Comparison of ENCODE assay signal across 20 cellular contexts in genomic region chr3:114627760-114628159, GRCh38.
DNase-seq lines count a peak whose midpoint lies in the region; ATAC-seq and TF ChIP-seq lines count a peak whose summit lies in the region.
"Had no signal": no experiment of that assay in that cellular context is flagged by ENCODE, and none has a peak within 500 bp of the region (broad histone marks: within the 10 kb centered on the region; RNA-seq: fewer than 3 reads in every experiment).

No MANE protein-coding gene starts in this region.

- no peak overlapping the region for H3K4me3 ChIP-seq in adrenal gland
- H3K4me3 ChIP-seq in heart right ventricle, result no peak overlapping the region
- no peak overlapping the region for H3K4me3 ChIP-seq in CD8-positive, alpha-beta T cell (ENCODE audit: low read depth, low read length)
- H3K4me3 ChIP-seq: A549, colonic mucosa, upper lobe of left lung had no signal

- CTCF ChIA-PET in CD8-positive, alpha-beta T cell (lab: Charles Lee), result no interaction called here

- peaks cover 3% of the 10 kb centered on the region for H3K27me3 Mint-ChIP-seq in endothelial cell (ENCODE audit: unreplicated experiment)
- H3K27me3 Mint-ChIP-seq in CD8-positive, alpha-beta T cell (ENCODE audit: low read depth), result no peaks in the 10 kb centered on the region
- H3K27me3 Mint-ChIP-seq: IgD-negative memory B cell had no signal

- H3K27ac ChIP-seq in adrenal gland (peak overlapping the region in 3 of 5 donors; percentile 6 to 95 (median 63)), heart right ventricle (peak overlapping the region in 9 of 10 donors; percentile 6 to 98 (median 95))
- no peak overlapping the region for H3K27ac ChIP-seq in CD8-positive, alpha-beta T cell (ENCODE audit: low read depth, low read length)
- H3K27ac ChIP-seq: colonic mucosa, foreskin keratinocyte, parathyroid adenoma had no signal

- TF ChIP-seq CTCF in adrenal gland (IDR thresholded peaks at IDR 0.05) (no peak), heart right ventricle (IDR thresholded peaks at IDR 0.05) (peak in 3 of 9 donors; percentile 5 to 10 (median 10)), endothelial cell (IDR thresholded peaks at IDR 0.05; ENCODE audit: unreplicated experiment) (no peak)
- no peak for TF ChIP-seq CTCF in CD8-positive, alpha-beta T cell (IDR thresholded peaks at IDR 0.05)

- H3K36me3 Mint-ChIP-seq in endothelial cell (ENCODE audit: low read depth, unreplicated experiment), result no peaks in the 10 kb centered on the region
- H3K36me3 Mint-ChIP-seq in CD8-positive, alpha-beta T cell, result peaks cover 28% of the 10 kb centered on the region
- H3K36me3 Mint-ChIP-seq: mesothelial cell of epicardium had no signal

- H3K4me3 Mint-ChIP-seq in endothelial cell (ENCODE audit: unreplicated experiment), result no peak overlapping the region
- no peak overlapping the region for H3K4me3 Mint-ChIP-seq in CD8-positive, alpha-beta T cell
- H3K4me3 Mint-ChIP-seq: IgD-negative memory B cell, mesothelial cell of epicardium had no signal

- no peak for TF ChIP-seq POLR2A in adrenal gland (IDR thresholded peaks at IDR 0.05)

- no peaks in the 10 kb centered on the region for H3K9me3 Mint-ChIP-seq in endothelial cell (ENCODE audit: unreplicated experiment)
- H3K9me3 Mint-ChIP-seq in CD8-positive, alpha-beta T cell, result no peaks in the 10 kb centered on the region
- H3K9me3 Mint-ChIP-seq: IgD-negative memory B cell, mesothelial cell of epicardium had no signal

- H3K27ac Mint-ChIP-seq in endothelial cell (ENCODE audit: unreplicated experiment), result no peak overlapping the region
- no peak overlapping the region for H3K27ac Mint-ChIP-seq in CD8-positive, alpha-beta T cell
- H3K27ac Mint-ChIP-seq: mesothelial cell of epicardium had no signal

- intact Hi-C loops in adrenal gland (cut with DNase I), result no loop called here
- intact Hi-C loops in heart right ventricle (cut with DNase I), result loop anchor here in 2 of 10 donors (5.0 to 10.0 kb wide), 3 partner anchors 245 to 517 kb away; partner anchors contain the start of gene ZBTB20 (in 1 of the 2)
- intact Hi-C loops in CD8-positive, alpha-beta T cell (cut with DNase I, micrococcal nuclease), result no loop called here

- ATAC-seq in heart right ventricle, result peak in 5 of 8 donors; percentile 10 to 23 (median 21)
- ATAC-seq in GM21360 (IDR thresholded peaks at IDR 0.05; ENCODE audit: unreplicated experiment), result no peak
- ATAC-seq in CD8-positive, alpha-beta T cell, result no peak
- ATAC-seq: A549, foreskin keratinocyte had no signal

- H3K9me3 ChIP-seq in adrenal gland (replicated peaks in 1 of 3), result no peaks in the 10 kb centered on the region
- no peaks in the 10 kb centered on the region for H3K9me3 ChIP-seq in heart right ventricle
- no peaks in the 10 kb centered on the region for H3K9me3 ChIP-seq in CD8-positive, alpha-beta T cell (ENCODE audit: low read length)
- H3K9me3 ChIP-seq: A549, Caco-2, colonic mucosa, upper lobe of left lung had no signal

- H3K4me1 ChIP-seq in adrenal gland (replicated peaks in 1 of 2) (peaks cover 22 to 43% of the 10 kb centered on the region in 2 donors), heart right ventricle (peaks cover 9 to 61% (median 48%) of the 10 kb centered on the region in 9 donors)
- H3K4me1 ChIP-seq in CD8-positive, alpha-beta T cell (ENCODE audit: insufficient read depth, low read length), result no peaks in the 10 kb centered on the region
- H3K4me1 ChIP-seq: colonic mucosa, foreskin keratinocyte had no signal

- H3K4me1 Mint-ChIP-seq in endothelial cell (ENCODE audit: unreplicated experiment), result peaks cover 14% of the 10 kb centered on the region
- H3K4me1 Mint-ChIP-seq in CD8-positive, alpha-beta T cell (ENCODE audit: low read depth), result peaks cover 4% of the 10 kb centered on the region

- WGBS in adrenal gland, 4 donors, result 42 to 55% (median 51%) methylated on average over 4 of the region's 4 CpGs
- WGBS in heart right ventricle, 2 donors, result 59 to 75% methylated on average over 4 of the region's 4 CpGs

- POLR2A ChIA-PET in CD8-positive, alpha-beta T cell (lab: Charles Lee), result no interaction called here

- H3K36me3 ChIP-seq in adrenal gland (replicated peaks in 1 of 2) (no peaks in the 10 kb centered on the region), heart right ventricle (no peaks in the 10 kb centered on the region)
- H3K36me3 ChIP-seq in CD8-positive, alpha-beta T cell (ENCODE audit: insufficient read depth, low read length), result no peaks in the 10 kb centered on the region
- H3K36me3 ChIP-seq: colonic mucosa, upper lobe of left lung had no signal

- H3K27me3 ChIP-seq in adrenal gland (no peaks in the 10 kb centered on the region), heart right ventricle (no peaks in the 10 kb centered on the region)
- no peaks in the 10 kb centered on the region for H3K27me3 ChIP-seq in CD8-positive, alpha-beta T cell (ENCODE audit: insufficient read depth, low read length)
- H3K27me3 ChIP-seq: colonic mucosa, foreskin keratinocyte, upper lobe of left lung had no signal

- DNase-seq in AG08395 (ENCODE audit: low spot score) (peak; percentile 60), adrenal gland (peak in 6 of 7 donors; percentile 37 to 73 (median 50)), heart right ventricle (peak in 1 of 2 donors; percentile 36), renal cortical epithelial cell (ENCODE audit: low read depth) (peak; percentile 33), endothelial cell (ENCODE audit: low spot score) (no peak), SHP77 treated with DMSO at 0.1 percent for 48 hours (lab: John Stamatoyannopoulos, UW) (no peak)
- DNase-seq in CD8-positive, alpha-beta T cell, result no peak
- DNase-seq: activated CD4-positive, alpha-beta T cell treated with anti-CD3 and anti-CD28 coated beads, Interleukin-2, amount 50 U/mL, for 4 hours; activated T-cell treated with anti-CD3 and anti-CD28 coated beads, Interleukin-2, amount 50 U/mL, for 48 hours; amniotic stem cell; Caco-2; colonic mucosa; foreskin keratinocyte; NCI-H1092 treated with DMSO at 0.1 percent for 48 hours; upper lobe of left lung had no signal

Comparison
In these comparisons a context has a peak if more than half of its experiments do, and no peak if none do; other contexts are left out.
1. DNase-seq: peak in AG08395 (single experiment), adrenal gland (6 of 7) and renal cortical epithelial cell (single experiment); none in endothelial cell (single experiment), SHP77 treated with DMSO at 0.1 percent for 48 hours (single experiment) and CD8-positive, alpha-beta T cell (0 of 7).
2. ATAC-seq: peak in heart right ventricle (5 of 8); none in GM21360 (single experiment) and CD8-positive, alpha-beta T cell (single experiment).